27 cellular contexts compared by ENCODE assay signal in the genomic region with DNA sequence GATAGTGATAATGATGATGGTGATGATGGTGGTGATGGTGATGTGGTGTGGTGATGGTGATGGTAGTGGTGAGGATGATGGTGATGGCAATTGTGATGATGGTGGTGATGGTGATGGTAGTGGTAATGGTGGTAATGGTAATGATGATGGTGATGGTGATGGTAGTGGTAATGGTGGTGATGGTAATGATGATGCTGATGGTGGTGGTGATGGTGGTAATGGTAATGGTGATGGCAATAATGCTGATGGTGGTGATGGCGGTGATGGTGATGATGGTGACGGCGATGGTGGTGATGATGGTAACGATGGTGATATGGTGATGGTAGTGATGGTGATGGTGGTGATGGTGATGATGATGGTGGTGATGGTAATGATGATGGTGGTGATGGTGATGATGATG. TPM values are rescaled to one million over a fixed set of nuclear protein-coding genes. Genes with fewer than 3 reads are reported as not detected.
DNase-seq lines count a peak whose midpoint lies in the region; ATAC-seq, FAIRE-seq and TF ChIP-seq lines count a peak whose summit lies in the region.
"Had no signal": no experiment of that assay in that cellular context is flagged by ENCODE, and none has a peak within 500 bp of the region (broad histone marks: within the 10 kb centered on the region; RNA-seq: fewer than 3 reads in every experiment).

No MANE protein-coding gene starts in this region.

- H3K79me1 ChIP-seq in H9 (ENCODE audit: insufficient read depth, low read depth, low read length, poor library complexity, severe bottlenecking), result no peaks in the 10 kb centered on the region

- no peak overlapping the region for H2BK12ac ChIP-seq in H9 (ENCODE audit: insufficient read length, low read depth, low read length)

- H3K4me3 Mint-ChIP-seq in H9, result no peak overlapping the region
- H3K4me3 Mint-ChIP-seq in osteocyte (ENCODE audit: unreplicated experiment), result no peak overlapping the region
- H3K4me3 Mint-ChIP-seq: CD14-positive monocyte; CD4-positive, alpha-beta T cell; CD8-positive, alpha-beta memory T cell had no signal

- H3K4me2 ChIP-seq in H9 (ENCODE audit: insufficient read depth, insufficient read length, low read length) (no peak overlapping the region), GM12878 (ENCODE audit: control insufficient read depth, insufficient read depth) (no peak overlapping the region)
- H3K4me2 ChIP-seq: A549; BLaER1 treated with 17β-estradiol and CSF1 and Interleukin-3, amounts not matched to agents 10 nM and 100 nM had no signal

- H3K27me3 ChIP-seq in H9 (ENCODE audit: insufficient read depth, low read length) (no peaks in the 10 kb centered on the region), GM12878 (replicated peaks in 1 of 2; ENCODE audit: control insufficient read depth in 2 of 2, insufficient read depth in 2 of 2, low read length in 1 of 2) (peaks cover 0 to 2% of the 10 kb centered on the region in 2 experiments; a peak in 2 of 4 replicates)
- H3K27me3 ChIP-seq: BE2C; BLaER1 treated with 17β-estradiol and CSF1 and Interleukin-3, amounts not matched to agents 10 nM and 100 nM had no signal

- POLR2A ChIA-PET in HEK293T (lab: Yijun Ruan, JAX), result no interaction called here
- POLR2A ChIA-PET in GM12878 (lab: Charles Lee), result no interaction called here

- no peak for TF ChIP-seq EP300 in GM12878 (IDR thresholded peaks at IDR 0.05; ENCODE audit: borderline replicate concordance in 1 of 2, control insufficient read depth in 1 of 2, low read depth in 2 of 2, low read length in 2 of 2)

- SMC1A ChIA-PET in GM12878 (lab: Charles Lee; ENCODE audit: uncharacterized antibody, unreplicated experiment), result no interaction called here

- H4K5ac ChIP-seq in H9 (ENCODE audit: insufficient read length, low read depth, low read length), result no peak overlapping the region

- H3K9ac ChIP-seq in H9 (ENCODE audit: extremely low read depth, insufficient read length, low read length), result no peak overlapping the region
- H3K9ac ChIP-seq in GM12878 (ENCODE audit: control insufficient read depth, insufficient read depth, low read length), result no peak overlapping the region
- H3K9ac ChIP-seq: BLaER1 treated with 17β-estradiol and CSF1 and Interleukin-3, amounts not matched to agents 10 nM and 100 nM had no signal

- H3K4me3 ChIP-seq in GM12878, result no peak overlapping the region
- H3K4me3 ChIP-seq: A549; BLaER1 treated with 17β-estradiol and CSF1 and Interleukin-3, amounts not matched to agents 10 nM and 100 nM had no signal

- no peaks in the 10 kb centered on the region for H3K79me2 ChIP-seq in H9 (ENCODE audit: insufficient read depth, low read length)
- no peaks in the 10 kb centered on the region for H3K79me2 ChIP-seq in GM12878 (ENCODE audit: control insufficient read depth, insufficient read depth, low read length)

- no TSS peak for BruUV-seq in GM12878 (replicated peaks; lab: Mats Ljungman, UMichigan)

- H4K20me1 ChIP-seq in H9 (ENCODE audit: control insufficient read depth, insufficient read depth, insufficient read length) (no peaks in the 10 kb centered on the region), GM12878 (ENCODE audit: control insufficient read depth, insufficient read depth) (no peaks in the 10 kb centered on the region)
- H4K20me1 ChIP-seq: BLaER1 treated with 17β-estradiol and CSF1 and Interleukin-3, amounts not matched to agents 10 nM and 100 nM had no signal

- H2BK15ac ChIP-seq in H9 (ENCODE audit: low read depth, low read length), result no peak overlapping the region

- peak overlapping the region; percentile 3 for H3K56ac ChIP-seq in H9 (ENCODE audit: insufficient read length, low read depth, low read length)

- H3K27ac ChIP-seq in H9 (ENCODE audit: insufficient read length, low read depth, low read length) (no peak overlapping the region), GM12878 (ENCODE audit: control insufficient read depth, insufficient read depth) (no peak overlapping the region)
- H3K27ac ChIP-seq: A549; BLaER1 treated with 17β-estradiol and CSF1 and Interleukin-3, amounts not matched to agents 10 nM and 100 nM had no signal

- H4K8ac ChIP-seq in H9 (replicated peaks; ENCODE audit: insufficient read length, low read depth, low read length), result no peak overlapping the region

- H2BK120ac ChIP-seq in H9 (ENCODE audit: low read depth, low read length, poor library complexity, severe bottlenecking), result no peak overlapping the region

- H2BK20ac ChIP-seq in H9 (ENCODE audit: low read depth, low read length, poor library complexity, severe bottlenecking), result no peak overlapping the region

- no peak overlapping the region for H3T11ph ChIP-seq in H9 (ENCODE audit: low read length)

- TF ChIP-seq CTCF in H9 (conservative IDR thresholded peaks at IDR 0.05), result no peak
- TF ChIP-seq CTCF in GM12878 (IDR thresholded peaks at IDR 0.05 in 2 of 3, conservative IDR thresholded peaks at IDR 0.05 in 1 of 3; ENCODE audit: control insufficient read depth in 2 of 3, extremely low read depth in 1 of 3, insufficient read depth in 1 of 3, low read depth in 3 of 3, low read length in 3 of 3), result no peak
- TF ChIP-seq CTCF in osteocyte (IDR thresholded peaks at IDR 0.05), result no peak

- H3K27ac Mint-ChIP-seq in H9, result no peak overlapping the region
- H3K27ac Mint-ChIP-seq in osteocyte (ENCODE audit: unreplicated experiment), result no peak overlapping the region
- H3K27ac Mint-ChIP-seq: CD14-positive monocyte; CD4-positive, alpha-beta T cell; CD8-positive, alpha-beta memory T cell had no signal

- H3K14ac ChIP-seq in H9 (ENCODE audit: insufficient read depth, low read length), result no peak overlapping the region

- TF ChIP-seq RAD21 in GM12878 (IDR thresholded peaks at IDR 0.05; ENCODE audit: insufficient read depth, low read depth, low read length), result no peak

- no peaks in the 10 kb centered on the region for H3K9me3 ChIP-seq in H9 (ENCODE audit: control insufficient read depth, low read depth, low read length)
- H3K9me3 ChIP-seq in GM12878 (replicated peaks; ENCODE audit: control insufficient read depth, insufficient read depth, low read length), result no peaks in the 10 kb centered on the region
- H3K9me3 ChIP-seq: A549; BE2C; BLaER1 treated with 17β-estradiol and CSF1 and Interleukin-3, amounts not matched to agents 10 nM and 100 nM had no signal

- no peak overlapping the region for H3K4ac ChIP-seq in H9 (ENCODE audit: low read depth, low read length)

- TF ChIP-seq POLR2A in GM12878 (IDR thresholded peaks at IDR 0.05; ENCODE audit: low read depth, low read length), result no peak
- TF ChIP-seq POLR2A in erythroblast (IDR thresholded peaks at IDR 0.05; ENCODE audit: low read length), result no peak

- in situ Hi-C loops in GM12878 (cut with MboI), result no loop called here

- no peak overlapping the region for H4K91ac ChIP-seq in H9 (ENCODE audit: insufficient read length, low read depth, low read length)

- intact Hi-C loops in GM12878 (cut with micrococcal nuclease; ENCODE audit: unreplicated experiment), result no loop called here

- DNase-seq in H9 (no peak), HEK293T (ENCODE audit: extremely low spot score) (no peak), GM12878 (ENCODE audit: low read depth, low spot score) (no peak), osteocyte (ENCODE audit: extremely low spot score, unreplicated experiment) (peak; percentile 3), erythroblast (lab: John Stamatoyannopoulos, UW) (no peak), HT-29 (ENCODE audit: low spot score) (no peak)
- DNase-seq: 8988T; ACHN; AML-193; BE2C; CD4-positive, alpha-beta T cell; CD8-positive, alpha-beta memory T cell; DMS 273 treated with DMSO at 0.1 percent for 48 hours; DMS79; EL; GDM1; GOT3; H7 had no signal

- peak overlapping the region; percentile 92 for H3K23ac ChIP-seq in H9 (ENCODE audit: insufficient read length, low read depth, low read length)

- ATAC-seq in GM12878 (no peak), HG03159 (IDR thresholded peaks at IDR 0.05; ENCODE audit: unreplicated experiment) (no peak), GM19455 (IDR thresholded peaks at IDR 0.05; ENCODE audit: unreplicated experiment) (no peak)
- ATAC-seq: A549, HCT116 had no signal

- WGBS in H9 (ENCODE audit: extremely low coverage, insufficient read length, low lambda C conversion rate), result 100% methylated on average over 2 of the region's 4 CpGs
- 69% methylated on average over 4 of the region's 4 CpGs for WGBS in GM12878 (ENCODE audit: insufficient coverage, insufficient replicate concordance, low lambda C conversion rate, missing lambda C conversion rate)

- no peak overlapping the region for H2BK5ac ChIP-seq in H9 (ENCODE audit: insufficient read length, low read length)

- no peaks in the 10 kb centered on the region for H3K36me3 Mint-ChIP-seq in H9 (ENCODE audit: insufficient read depth in 1 of 3, low read depth in 3 of 3)
- no peaks in the 10 kb centered on the region for H3K36me3 Mint-ChIP-seq in osteocyte (ENCODE audit: unreplicated experiment)
- H3K36me3 Mint-ChIP-seq: CD14-positive monocyte; CD8-positive, alpha-beta memory T cell had no signal

- FAIRE-seq in GM12878 (lab: Jason Lieb, UNC), result no peak
- FAIRE-seq: A549, D721Med, GM12891, GM18507 had no signal

- peaks cover 4% of the 10 kb centered on the region for H3K23me2 ChIP-seq in H9 (ENCODE audit: insufficient read length, low read depth, low read length, poor library complexity, severe bottlenecking)

- H2AK5ac ChIP-seq in H9 (ENCODE audit: insufficient read length, low read length), result no peak overlapping the region

- CTCF ChIA-PET in HEK293T (lab: Yijun Ruan, JAX) (no interaction called here), GM12878 (lab: Yijun Ruan, JAX) (no interaction called here)

- no peak overlapping the region for H2AFZ ChIP-seq in H9 (ENCODE audit: low read length)
- no peak overlapping the region for H2AFZ ChIP-seq in GM12878 (ENCODE audit: control insufficient read depth, low read depth, low read length)

- H3K4me1 Mint-ChIP-seq in H9 (no peaks in the 10 kb centered on the region), osteocyte (ENCODE audit: unreplicated experiment) (no peaks in the 10 kb centered on the region)
- H3K4me1 Mint-ChIP-seq: CD14-positive monocyte; CD8-positive, alpha-beta memory T cell had no signal

- peaks cover 7% of the 10 kb centered on the region for H3K27me3 Mint-ChIP-seq in H9 (ENCODE audit: low read depth)
- no peaks in the 10 kb centered on the region for H3K27me3 Mint-ChIP-seq in osteocyte (ENCODE audit: unreplicated experiment)

- H3K9me3 Mint-ChIP-seq in H9 (no peaks in the 10 kb centered on the region), osteocyte (ENCODE audit: unreplicated experiment) (no peaks in the 10 kb centered on the region)
- H3K9me3 Mint-ChIP-seq: CD4-positive, alpha-beta T cell; CD8-positive, alpha-beta memory T cell had no signal

- RAD21 ChIA-PET in GM12878 (lab: Charles Lee; ENCODE audit: unreplicated experiment), result no interaction called here

- H3K4me1 ChIP-seq in H9 (ENCODE audit: insufficient read depth, low read length) (no peaks in the 10 kb centered on the region), GM12878 (ENCODE audit: control insufficient read depth, insufficient read depth, low read length) (no peaks in the 10 kb centered on the region)
- H3K4me1 ChIP-seq: BE2C had no signal

- H3K36me3 ChIP-seq in GM12878 (ENCODE audit: control insufficient read depth in 2 of 2, insufficient read depth in 2 of 2, low read length in 1 of 2), result no peaks in the 10 kb centered on the region
- H3K36me3 ChIP-seq: BE2C; BLaER1 treated with 17β-estradiol and CSF1 and Interleukin-3, amounts not matched to agents 10 nM and 100 nM had no signal

- H3K18ac ChIP-seq in H9 (ENCODE audit: insufficient read length, low read depth, low read length), result no peak overlapping the region

RNA-seq across cellular contexts. Expression of gene ALK, which starts 45.0 kb away (rescaled TPM):
- total RNA-seq in H9 (2021), result not detected in 2 replicates
- total RNA-seq in GM12878 (2013; cell fraction: nucleolus; rRNA removed), result 0.06 TPM in 1 of 2 replicates, not detected in the other
- not detected in 2 replicates for total RNA-seq in GM12878 (2014; rRNA removed)
- total RNA-seq in GM12878 (2014; rRNA removed; fragmentation: Illumina TruSeq; extraction: Trizol), result not detected in 2 replicates
- not detected in 2 replicates for total RNA-seq in GM12878 (2021)
- polyA plus RNA-seq in GM12878 (2011; ENCODE audit: low read depth), result not detected
- polyA plus RNA-seq in GM12878 (2011; rRNA removed), result not detected in 2 replicates
- 0.02 TPM in 1 of 2 replicates, not detected in the other for polyA plus RNA-seq in GM12878 (2011; cell fraction: cytosol; rRNA removed)
- 0.01 TPM in 1 of 2 replicates, not detected in the other for polyA plus RNA-seq in GM12878 (2011; cell fraction: nucleus; rRNA removed)
- polyA plus RNA-seq in GM12878 (2012), result not detected in 2 replicates
- polyA plus RNA-seq in GM12878 (2014; fragmentation: Illumina TruSeq; extraction: Trizol), result not detected in 2 replicates
- polyA plus RNA-seq in GM12878 (2014; fragmentation: Nextera tagmentation; extraction: Ambion mirVana), result under 1 TPM in 1 of 2 experiments, not detected in 1; 0.11 TPM
- polyA plus RNA-seq in GM12878 (2014; rRNA removed), result not detected in 2 replicates
- not detected for polyA plus RNA-seq in GM12878 (2016; fragmentation: Nextera tagmentation; extraction: Ambion mirVana)
- not detected in 2 replicates for polyA minus RNA-seq in GM12878 (2011; rRNA and poly(A)+ RNA removed)
- not detected in 2 replicates for polyA minus RNA-seq in GM12878 (2011; cell fraction: cytosol; rRNA and poly(A)+ RNA removed)
- polyA minus RNA-seq in GM12878 (2011; cell fraction: nucleus; rRNA and poly(A)+ RNA removed), result not detected in 2 replicates
- total RNA-seq in osteocyte, result not detected in 2 replicates
- not detected in 2 replicates for total RNA-seq in HT-29 (2014; rRNA removed; shearing (Covaris generic))
- total RNA-seq: CD4-positive, alpha-beta T cell; CD8-positive, alpha-beta memory T cell had no signal
- polyA plus RNA-seq: A549; CD14-positive monocyte; CD8-positive, alpha-beta memory T cell had no signal
